Comparison of ENCODE assay signal across 23 cellular contexts in genomic region chr3:125337506-125337905, GRCh38.
"Had no signal": no experiment of that assay in that cellular context is flagged by ENCODE, and none has a peak within 500 bp of the region (broad histone marks: within the 10 kb centered on the region; RNA-seq: fewer than 3 reads in every experiment).

No MANE protein-coding gene starts in this region.

- H3K4me1 Mint-ChIP-seq: neural progenitor cell had no signal

- H3K9ac ChIP-seq: neural progenitor cell had no signal

- H2AFZ ChIP-seq: hepatocyte, neural progenitor cell had no signal

- ATAC-seq: effector memory CD8-positive, alpha-beta T cell; esophagus mucosa; left lobe of liver; naive thymus-derived CD8-positive, alpha-beta T cell; stimulated activated naive B cell treated with anti-CD40 and anti-IgM and Interleukin-4, amounts not matched to agents 10 μg/mL and 1 μg/mL and 100 μg/mL, for 72 hours had no signal

- H3K36me3 ChIP-seq: breast epithelium, colonic mucosa, sigmoid colon, uterus had no signal

- DNase-seq: activated CD4-positive, CD25-positive, alpha-beta regulatory T cell treated with anti-CD3 and anti-CD28 coated beads, Interleukin-2, amount 50 U/mL, for 72 hours; amniotic stem cell; colonic mucosa; dorsolateral prefrontal cortex; effector memory CD8-positive, alpha-beta T cell; foreskin melanocyte; immature natural killer cell; naive thymus-derived CD8-positive, alpha-beta T cell; retina; sigmoid colon; stimulated activated CD4-positive, alpha-beta T cell treated with anti-CD3 and anti-CD28 coated beads, Interleukin-15, amount 100 ng/mL, for 24 hours; stimulated activated naive B cell treated with anti-CD40 and anti-IgM and Interleukin-4, amounts not matched to agents 10 μg/mL and 1 μg/mL and 100 μg/mL, for 72 hours; testis; trophoblast cell; uterus had no signal

- H3K4me1 ChIP-seq: breast epithelium, colonic mucosa, neural progenitor cell had no signal

- H3K4me2 ChIP-seq: hepatocyte, neural progenitor cell, smooth muscle cell had no signal

- H3K27me3 Mint-ChIP-seq: effector memory CD8-positive, alpha-beta T cell; naive thymus-derived CD8-positive, alpha-beta T cell; progenitor cell of endocrine pancreas; stimulated activated naive B cell treated with anti-CD40 and anti-IgM and Interleukin-4, amounts not matched to agents 10 μg/mL and 1 μg/mL and 100 μg/mL, for 72 hours had no signal

- H3K27me3 ChIP-seq: breast epithelium, colonic mucosa, dorsolateral prefrontal cortex, hepatocyte, neural progenitor cell, sigmoid colon, testis, uterus had no signal

- H3K27ac ChIP-seq: breast epithelium, colonic mucosa, dorsolateral prefrontal cortex, hepatocyte, neural progenitor cell, sigmoid colon, testis, uterus had no signal

- H3K4me3 Mint-ChIP-seq: neural progenitor cell; stimulated activated naive B cell treated with anti-CD40 and anti-IgM and Interleukin-4, amounts not matched to agents 10 μg/mL and 1 μg/mL and 100 μg/mL, for 72 hours had no signal

- H3K9me3 ChIP-seq: breast epithelium, colonic mucosa, sigmoid colon, testis, uterus had no signal

- H3K27ac Mint-ChIP-seq: effector memory CD8-positive, alpha-beta T cell; neural progenitor cell; progenitor cell of endocrine pancreas; stimulated activated naive B cell treated with anti-CD40 and anti-IgM and Interleukin-4, amounts not matched to agents 10 μg/mL and 1 μg/mL and 100 μg/mL, for 72 hours had no signal

- H3K4me3 ChIP-seq: breast epithelium, colonic mucosa, dorsolateral prefrontal cortex, hepatocyte, lung, neural progenitor cell, sigmoid colon, smooth muscle cell, testis, uterus had no signal
